In genomic region chr5:40071870-40072269, GRCh38 we compare ENCODE assay signal across 16 cellular contexts.
DNase-seq lines count a peak whose midpoint lies in the region; ATAC-seq and TF ChIP-seq lines count a peak whose summit lies in the region.
"Had no signal": no experiment of that assay in that cellular context is flagged by ENCODE, and none has a peak within 500 bp of the region (broad histone marks: within the 10 kb centered on the region; RNA-seq: fewer than 3 reads in every experiment).

No MANE protein-coding gene starts in this region.

- H3K4me3 ChIP-seq in SK-N-MC (0 out of 2 replicates have a peak overlapping the region, but pooled peaks have one; percentile 2), epithelial cell of esophagus (ENCODE audit: low read length) (no peak overlapping the region)
- H3K4me3 ChIP-seq: heart left ventricle had no signal

- DNase-seq in DMS53 (lab: John Stamatoyannopoulos, UW) (peak; percentile 47), SK-N-MC (ENCODE audit: low read depth, low spot score) (peak; percentile 74), epithelial cell of esophagus (ENCODE audit: low read depth) (peak; percentile 75), non-pigmented ciliary epithelial cell (ENCODE audit: low read depth) (peak; percentile 30), SHP77 treated with DMSO at 0.1 percent for 48 hours (lab: John Stamatoyannopoulos, UW) (no peak)
- DNase-seq in activated T-helper 2 cell treated with anti-CD3 and anti-CD28 coated beads, Interferon-gamma antibody, Interleukin-2, Interleukin-4, amounts not matched to agents 10 μg/mL and 5 μg/mL and 100 μg/mL, durations not matched to agents 14 hours and 24 hours and 36 hours (ENCODE audit: low spot score): no peak
- no peak for DNase-seq in stimulated activated naive CD4-positive, alpha-beta T cell (lab: John Stamatoyannopoulos, UW)
- DNase-seq: activated CD4-positive, alpha-beta T cell treated with anti-CD3 and anti-CD28 coated beads for 1 hour; activated naive CD8-positive, alpha-beta T cell treated with anti-CD3 and anti-CD28 coated beads, Interleukin-2, amount 50 U/mL, for 24 hours; CD8-positive, alpha-beta memory T cell; naive thymus-derived CD4-positive, alpha-beta T cell; NCI-H526 treated with DMSO at 0.1 percent for 48 hours; SIG-M5; stimulated activated naive CD8-positive, alpha-beta T cell treated with anti-CD3 and anti-CD28 coated beads, Interleukin-15, amount 100 ng/mL, for 72 hours had no signal

- no peak overlapping the region for H3K27ac Mint-ChIP-seq in activated T-helper 2 cell treated with anti-CD3 and anti-CD28 coated beads, Interferon-gamma antibody, Interleukin-2, Interleukin-4, amounts not matched to agents 10 μg/mL and 5 μg/mL and 100 μg/mL, durations not matched to agents 14 hours and 24 hours and 36 hours
- H3K27ac Mint-ChIP-seq: activated naive CD8-positive, alpha-beta T cell treated with anti-CD3 and anti-CD28 coated beads, Interleukin-2, amount 50 U/mL, for 24 hours; naive thymus-derived CD4-positive, alpha-beta T cell had no signal

- intact Hi-C loops in activated T-helper 2 cell treated with anti-CD3 and anti-CD28 coated beads, Interferon-gamma antibody, Interleukin-2, Interleukin-4, amounts not matched to agents 10 μg/mL and 5 μg/mL and 100 μg/mL, durations not matched to agents 14 hours and 24 hours and 36 hours (cut with micrococcal nuclease): no loop called here

- peak overlapping the region; percentile 44 for H3K27ac ChIP-seq in SK-N-MC
- H3K27ac ChIP-seq: heart left ventricle had no signal

- no peaks in the 10 kb centered on the region for H3K9me3 ChIP-seq in SK-N-MC (ENCODE audit: low read depth, low read length)
- H3K9me3 ChIP-seq: heart left ventricle had no signal

- no peaks in the 10 kb centered on the region for H3K27me3 Mint-ChIP-seq in activated T-helper 2 cell treated with anti-CD3 and anti-CD28 coated beads, Interferon-gamma antibody, Interleukin-2, Interleukin-4, amounts not matched to agents 10 μg/mL and 5 μg/mL and 100 μg/mL, durations not matched to agents 14 hours and 24 hours and 36 hours (ENCODE audit: low read depth)
- H3K27me3 Mint-ChIP-seq: stimulated activated naive CD8-positive, alpha-beta T cell treated with anti-CD3 and anti-CD28 coated beads, Interleukin-15, amount 100 ng/mL, for 72 hours had no signal

- no peak for TF ChIP-seq CTCF in epithelial cell of esophagus (IDR thresholded peaks at IDR 0.05; ENCODE audit: insufficient read depth, low read depth, low read length, missing control alignments)

- no peak overlapping the region for H3K9ac ChIP-seq in SK-N-MC (ENCODE audit: insufficient read length)

- ATAC-seq in GM18870 (IDR thresholded peaks at IDR 0.05; ENCODE audit: unreplicated experiment): no peak
- ATAC-seq: activated naive CD8-positive, alpha-beta T cell treated with anti-CD3 and anti-CD28 coated beads, Interleukin-2, amount 50 U/mL, for 24 hours; heart left ventricle; naive thymus-derived CD4-positive, alpha-beta T cell; stimulated activated naive CD8-positive, alpha-beta T cell treated with anti-CD3 and anti-CD28 coated beads, Interleukin-15, amount 100 ng/mL, for 72 hours had no signal

- H3K4me3 Mint-ChIP-seq in activated T-helper 2 cell treated with anti-CD3 and anti-CD28 coated beads, Interferon-gamma antibody, Interleukin-2, Interleukin-4, amounts not matched to agents 10 μg/mL and 5 μg/mL and 100 μg/mL, durations not matched to agents 14 hours and 24 hours and 36 hours (ENCODE audit: low read depth): no peak overlapping the region
- H3K4me3 Mint-ChIP-seq: activated naive CD8-positive, alpha-beta T cell treated with anti-CD3 and anti-CD28 coated beads, Interleukin-2, amount 50 U/mL, for 24 hours; CD8-positive, alpha-beta memory T cell; naive thymus-derived CD4-positive, alpha-beta T cell; stimulated activated naive CD8-positive, alpha-beta T cell treated with anti-CD3 and anti-CD28 coated beads, Interleukin-15, amount 100 ng/mL, for 72 hours had no signal

- peaks cover 3% of the 10 kb centered on the region for H3K9me3 Mint-ChIP-seq in activated T-helper 2 cell treated with anti-CD3 and anti-CD28 coated beads, Interferon-gamma antibody, Interleukin-2, Interleukin-4, amounts not matched to agents 10 μg/mL and 5 μg/mL and 100 μg/mL, durations not matched to agents 14 hours and 24 hours and 36 hours
- H3K9me3 Mint-ChIP-seq: activated naive CD8-positive, alpha-beta T cell treated with anti-CD3 and anti-CD28 coated beads, Interleukin-2, amount 50 U/mL, for 24 hours; CD8-positive, alpha-beta memory T cell; stimulated activated naive CD8-positive, alpha-beta T cell treated with anti-CD3 and anti-CD28 coated beads, Interleukin-15, amount 100 ng/mL, for 72 hours had no signal

- no peaks in the 10 kb centered on the region for H3K4me1 Mint-ChIP-seq in activated T-helper 2 cell treated with anti-CD3 and anti-CD28 coated beads, Interferon-gamma antibody, Interleukin-2, Interleukin-4, amounts not matched to agents 10 μg/mL and 5 μg/mL and 100 μg/mL, durations not matched to agents 14 hours and 24 hours and 36 hours (ENCODE audit: low read depth)
- H3K4me1 Mint-ChIP-seq: activated naive CD8-positive, alpha-beta T cell treated with anti-CD3 and anti-CD28 coated beads, Interleukin-2, amount 50 U/mL, for 24 hours; CD8-positive, alpha-beta memory T cell; naive thymus-derived CD4-positive, alpha-beta T cell; stimulated activated naive CD8-positive, alpha-beta T cell treated with anti-CD3 and anti-CD28 coated beads, Interleukin-15, amount 100 ng/mL, for 72 hours had no signal

- no peaks in the 10 kb centered on the region for H3K36me3 Mint-ChIP-seq in activated T-helper 2 cell treated with anti-CD3 and anti-CD28 coated beads, Interferon-gamma antibody, Interleukin-2, Interleukin-4, amounts not matched to agents 10 μg/mL and 5 μg/mL and 100 μg/mL, durations not matched to agents 14 hours and 24 hours and 36 hours (ENCODE audit: low read depth)
- H3K36me3 Mint-ChIP-seq: naive thymus-derived CD4-positive, alpha-beta T cell had no signal

- H3K36me3 ChIP-seq in SK-N-MC (ENCODE audit: insufficient read depth, low read length): no peaks in the 10 kb centered on the region
- H3K36me3 ChIP-seq: heart left ventricle had no signal

Comparison
In these comparisons a context has a peak if more than half of its experiments do, and no peak if none do; other contexts are left out.
1. DNase-seq: peak in DMS53 (single experiment), SK-N-MC (single experiment), epithelial cell of esophagus (single experiment) and non-pigmented ciliary epithelial cell (single experiment); none in activated T-helper 2 cell treated with anti-CD3 and anti-CD28 coated beads, Interferon-gamma antibody, Interleukin-2, Interleukin-4, amounts not matched to agents 10 μg/mL and 5 μg/mL and 100 μg/mL, durations not matched to agents 14 hours and 24 hours and 36 hours (single experiment), stimulated activated naive CD4-positive, alpha-beta T cell (0 of 6) and SHP77 treated with DMSO at 0.1 percent for 48 hours (single experiment).